ENCODE assay signal across 8 cellular contexts in the genomic region with DNA sequence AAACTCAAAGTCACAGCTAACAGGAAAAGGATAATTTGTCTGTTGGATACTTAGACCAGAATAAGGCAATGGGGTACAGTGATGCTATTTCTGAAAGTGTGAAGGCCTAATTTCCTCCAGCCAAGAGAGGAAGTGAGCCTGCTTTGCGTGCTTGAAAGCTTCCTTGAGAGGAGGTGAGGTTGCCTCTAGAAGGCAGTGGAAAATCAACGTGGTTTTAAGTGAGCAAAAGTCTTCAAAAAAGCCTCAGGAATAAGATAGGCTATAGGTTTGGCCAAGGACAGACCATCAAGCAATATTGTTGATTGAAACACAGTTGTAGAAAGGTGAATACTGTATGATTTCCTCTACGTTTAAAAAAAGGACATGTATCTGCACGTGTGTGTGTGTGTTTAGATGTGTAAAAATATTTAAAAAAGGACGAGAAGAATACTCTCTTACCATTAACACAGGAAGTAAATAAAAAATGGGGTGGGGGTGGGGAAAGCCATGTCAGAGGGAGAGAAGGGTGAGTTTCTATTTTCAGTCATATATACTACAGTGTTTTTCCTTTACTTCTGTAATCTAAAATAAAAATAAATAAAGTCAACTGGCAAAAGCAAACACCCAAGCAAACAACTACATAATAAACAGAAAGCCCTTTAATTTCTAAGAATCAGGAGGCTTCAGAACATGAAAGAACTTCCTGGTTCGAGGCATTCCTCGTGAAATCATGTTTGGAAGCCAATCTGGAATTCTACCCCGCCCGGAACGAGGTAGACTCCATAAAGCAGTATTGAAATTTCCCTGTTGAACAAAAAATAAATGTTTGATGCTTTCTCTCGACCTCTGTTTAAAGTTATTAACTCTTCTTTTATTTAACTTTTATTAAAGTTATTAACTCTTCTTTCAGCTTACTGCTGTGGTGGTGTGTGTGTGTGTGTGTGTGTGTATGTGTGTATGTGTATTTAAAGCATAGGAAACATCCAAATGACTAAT.
DNase-seq lines count a peak whose midpoint lies in the region; ATAC-seq, FAIRE-seq and TF ChIP-seq lines count a peak whose summit lies in the region.

No MANE protein-coding gene starts in this region.

- H3K4me1 ChIP-seq in HUES48 (ENCODE audit: control insufficient read depth, insufficient read depth, low read length) (peaks cover 45% of the 10 kb centered on the region), kidney (ENCODE audit: control insufficient read depth in 1 of 2, insufficient read depth in 1 of 2, low read depth in 1 of 2, low read length in 2 of 2) (peaks cover 11 to 19% of the 10 kb centered on the region in 2 donors), thyroid gland (peaks cover 21 to 27% of the 10 kb centered on the region in 2 donors)

- H3K9ac ChIP-seq in HUES48 (ENCODE audit: low read depth, low read length) (peak overlapping the region; percentile 13; the same call in 1 of the 2 replicates), kidney (ENCODE audit: low read length in 2 of 2) (peak overlapping the region in 1 of 2 donors; percentile 49)

- H3K27me3 ChIP-seq in HUES48 (ENCODE audit: control insufficient read depth, insufficient read depth, low read length) (no peaks in the 10 kb centered on the region), thyroid gland (no peaks in the 10 kb centered on the region)

- DNase-seq in Daoy (ENCODE audit: low read depth) (peak; percentile 32), kidney (no peak), thyroid gland (peak; percentile 32 to 40), COR-L47 (lab: John Stamatoyannopoulos, UW) (no peak)
- peak; percentile 18 for DNase-seq in activated CD8-positive, alpha-beta memory T cell treated with anti-CD3 and anti-CD28 coated beads, Interleukin-2, amount 50 U/mL, for 4 hours
- DNase-seq in effector CD8-positive, alpha-beta T cell (lab: John Stamatoyannopoulos, UW) = no peak

- FAIRE-seq in kidney (lab: Jason Lieb, UNC) = no peak

- peak; percentile 72 for ATAC-seq in GM21367 (IDR thresholded peaks at IDR 0.05; ENCODE audit: unreplicated experiment)

- intact Hi-C loops in kidney (cut with DNase I) (no loop called here), thyroid gland (cut with DNase I) (no loop called here)

- TF ChIP-seq CTCF in kidney (IDR thresholded peaks at IDR 0.05; ENCODE audit: borderline replicate concordance, extremely low read depth, insufficient read depth) = no peak
- no peak for TF ChIP-seq CTCF in thyroid gland (IDR thresholded peaks at IDR 0.05)

- no peak for TF ChIP-seq POLR2A in thyroid gland (IDR thresholded peaks at IDR 0.05)

- 49 to 55% methylated on average over 11 of the region's 11 CpGs for WGBS in thyroid gland, 2 donors

- H3K9me3 ChIP-seq in HUES48 (ENCODE audit: control insufficient read depth, insufficient read depth, low read length) (no peaks in the 10 kb centered on the region), kidney (ENCODE audit: control insufficient read depth in 1 of 2, low read length in 2 of 2) (no peaks in the 10 kb centered on the region), thyroid gland (no peaks in the 10 kb centered on the region)

- H3K36me3 ChIP-seq in HUES48 (ENCODE audit: control insufficient read depth, insufficient read depth, low read length) = no peaks in the 10 kb centered on the region
- H3K36me3 ChIP-seq in kidney (ENCODE audit: control insufficient read depth in 1 of 2, insufficient read depth in 2 of 2, low read length in 2 of 2) = no peaks in the 10 kb centered on the region
- H3K36me3 ChIP-seq in thyroid gland = no peaks in the 10 kb centered on the region

- H3K4me3 ChIP-seq in HUES48 (ENCODE audit: low read depth, low read length) (no peak overlapping the region), kidney (ENCODE audit: low read length in 2 of 2) (no peak overlapping the region), thyroid gland (replicated peaks in 1 of 3) (no peak overlapping the region)

- H3K27ac ChIP-seq in HUES48 (ENCODE audit: low read depth, low read length) = peak overlapping the region; percentile 49
- H3K27ac ChIP-seq in kidney (ENCODE audit: low read depth in 2 of 2, low read length in 2 of 2) = peak overlapping the region; percentile 55 to 65
- peak overlapping the region; percentile 12 to 55 (median 20) for H3K27ac ChIP-seq in thyroid gland

Comparison
In these comparisons a context has a peak if more than half of its experiments do, and no peak if none do; other contexts are left out.
1. DNase-seq: peak in Daoy (single experiment), activated CD8-positive, alpha-beta memory T cell treated with anti-CD3 and anti-CD28 coated beads, Interleukin-2, amount 50 U/mL, for 4 hours (single experiment) and thyroid gland (2 of 2); none in kidney (single experiment), effector CD8-positive, alpha-beta T cell (single experiment) and COR-L47 (single experiment).
2. Peak in every context shown above with its lines, with median percentiles within 50 percentile points of each other: H3K27ac ChIP-seq.